In the genomic region with DNA sequence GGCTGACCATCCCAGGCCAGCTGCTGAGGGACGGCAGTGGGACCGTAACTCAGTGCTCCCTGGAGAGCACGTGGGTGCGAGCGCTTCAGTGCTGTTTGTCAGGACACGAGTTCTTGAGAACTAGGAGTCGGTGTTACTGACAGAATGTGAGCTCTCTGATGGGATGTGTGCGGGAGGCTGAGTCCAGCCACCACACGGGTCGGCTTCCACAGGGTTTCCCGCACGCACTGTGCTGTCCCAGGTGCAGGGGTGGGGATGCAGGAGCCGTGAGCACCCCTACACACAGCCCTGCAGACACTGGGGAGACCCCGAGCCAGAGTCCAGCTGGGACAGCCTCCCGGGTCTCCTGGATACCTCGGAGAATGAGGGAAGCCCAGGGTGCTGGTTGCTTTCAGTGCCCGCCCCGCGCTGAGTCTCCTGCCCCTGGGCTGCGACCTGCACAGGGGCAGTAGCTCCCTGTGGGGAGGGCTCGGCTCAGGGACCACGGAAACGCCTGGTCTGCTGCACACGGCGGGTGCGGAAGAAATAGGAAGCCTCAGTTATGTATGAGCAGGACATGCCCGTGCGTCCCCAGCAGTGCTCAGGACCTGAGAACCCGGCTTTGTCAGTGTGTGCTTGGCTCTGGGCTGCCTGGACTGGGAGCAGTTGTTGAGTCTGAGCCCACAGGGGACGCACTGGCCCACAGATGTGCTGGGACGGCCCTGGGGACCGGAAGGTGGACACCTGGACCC, we compare ENCODE assay signal across 16 cellular contexts.
DNase-seq lines count a peak whose midpoint lies in the region; TF ChIP-seq lines count a peak whose summit lies in the region.
"Had no signal": no experiment of that assay in that cellular context is flagged by ENCODE, and none has a peak within 500 bp of the region (broad histone marks: within the 10 kb centered on the region; RNA-seq: fewer than 3 reads in every experiment).

No MANE protein-coding gene starts in this region.

- no peak overlapping the region for H3K27ac ChIP-seq in spleen
- H3K27ac ChIP-seq: HL-60 had no signal

- peaks cover 0 to 6% (median 0%) of the 10 kb centered on the region in 6 donors for H3K4me1 ChIP-seq in spleen

- intact Hi-C loops in spleen (cut with DNase I; ENCODE audit: low total_unique reads) = no loop called here

- in situ Hi-C loops in GM13976 (cut with MboI; ENCODE audit: low sequenced_read_pairs, unreplicated experiment) = no loop called here

- H3K27me3 ChIP-seq in spleen (replicated peaks in 1 of 7) = peaks cover 0 to 26% (median 0%) of the 10 kb centered on the region in 7 donors

- no peaks in the 10 kb centered on the region for H3K36me3 ChIP-seq in spleen

- TF ChIP-seq POLR2A in spleen (IDR thresholded peaks at IDR 0.05) = no peak

- no peaks in the 10 kb centered on the region for H3K9me3 ChIP-seq in spleen

- H3K4me3 ChIP-seq in spleen = no peak overlapping the region

- peak; percentile 55 for DNase-seq in activated effector memory CD4-positive, alpha-beta T cell treated with anti-CD3 and anti-CD28 coated beads, Interleukin-2, amount 50 U/mL, for 16 hours
- no peak for DNase-seq in activated effector memory CD4-positive, alpha-beta T cell treated with Interleukin-2 at 50 U/mL for 16 hours
- DNase-seq in GM13976 (ENCODE audit: low spot score) (peak; percentile 23), islet precursor cell (peak; percentile 43), spleen (peak; percentile 66), NCI-H774 (lab: John Stamatoyannopoulos, UW) (no peak), NCI-H226 (no peak)
- no peak for DNase-seq in activated naive CD4-positive, alpha-beta T cell treated with anti-CD3 and anti-CD28 coated beads, Interleukin-2, amount 50 U/mL, for 16 hours
- DNase-seq: GF-D8, GOT3, KBM-7, NCI-H1436 treated with DMSO at 0.1 percent for 48 hours, NCI-H2081 treated with DMSO at 0.1 percent for 48 hours, NCI-H526, OCI-M1 had no signal

- TF ChIP-seq CTCF in GM13976 (IDR thresholded peaks at IDR 0.05; ENCODE audit: borderline replicate concordance, control extremely low read depth, extremely low read depth, insufficient read depth, missing control alignments) (no peak), spleen (IDR thresholded peaks at IDR 0.05 in 8 of 11, conservative IDR thresholded peaks at IDR 0.05 in 3 of 11) (no peak)

- 86 to 91% (median 89%) methylated on average over 15 to 32 of the region's 32 CpGs for WGBS in spleen, 5 donors

Comparison
In these comparisons a context has a peak if more than half of its experiments do, and no peak if none do; other contexts are left out.
1. DNase-seq: peak in activated effector memory CD4-positive, alpha-beta T cell treated with anti-CD3 and anti-CD28 coated beads, Interleukin-2, amount 50 U/mL, for 16 hours (single experiment), GM13976 (single experiment), islet precursor cell (single experiment) and spleen (single experiment); none in activated effector memory CD4-positive, alpha-beta T cell treated with Interleukin-2 at 50 U/mL for 16 hours (single experiment), activated naive CD4-positive, alpha-beta T cell treated with anti-CD3 and anti-CD28 coated beads, Interleukin-2, amount 50 U/mL, for 16 hours (single experiment), NCI-H774 (single experiment) and NCI-H226 (single experiment).